ENCODE assay signal across 1 cellular context in the genomic region with DNA sequence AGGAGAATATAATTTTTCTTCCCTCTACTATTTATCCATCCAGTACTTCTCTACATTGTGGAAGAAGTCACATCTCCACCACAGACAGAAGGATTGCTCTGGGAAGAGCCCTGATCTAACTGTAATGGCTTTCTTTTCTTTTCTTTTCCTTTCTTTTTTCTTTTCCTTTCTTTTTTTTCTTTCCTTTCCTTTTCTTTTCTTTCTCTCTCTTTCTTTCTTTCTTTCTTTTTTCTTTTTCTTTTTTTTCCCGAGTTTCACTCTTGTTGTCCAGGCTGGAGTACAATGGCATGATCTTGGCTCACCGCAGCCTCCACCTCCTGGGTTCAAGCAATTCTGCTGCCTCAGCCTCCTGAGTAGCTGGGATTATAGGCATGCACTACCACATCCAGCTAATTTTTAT.
A peak's percentile ranks its signal among the peaks of the same experiment; 100 is the strongest.
TF ChIP-seq lines count a peak whose summit lies in the region.

No MANE protein-coding gene starts in this region.

TF ChIP-seq in K562, 482 proteins besides CTCF, POLR2A, EP300 and RAD21:
- TF ChIP-seq, protein P1, sequence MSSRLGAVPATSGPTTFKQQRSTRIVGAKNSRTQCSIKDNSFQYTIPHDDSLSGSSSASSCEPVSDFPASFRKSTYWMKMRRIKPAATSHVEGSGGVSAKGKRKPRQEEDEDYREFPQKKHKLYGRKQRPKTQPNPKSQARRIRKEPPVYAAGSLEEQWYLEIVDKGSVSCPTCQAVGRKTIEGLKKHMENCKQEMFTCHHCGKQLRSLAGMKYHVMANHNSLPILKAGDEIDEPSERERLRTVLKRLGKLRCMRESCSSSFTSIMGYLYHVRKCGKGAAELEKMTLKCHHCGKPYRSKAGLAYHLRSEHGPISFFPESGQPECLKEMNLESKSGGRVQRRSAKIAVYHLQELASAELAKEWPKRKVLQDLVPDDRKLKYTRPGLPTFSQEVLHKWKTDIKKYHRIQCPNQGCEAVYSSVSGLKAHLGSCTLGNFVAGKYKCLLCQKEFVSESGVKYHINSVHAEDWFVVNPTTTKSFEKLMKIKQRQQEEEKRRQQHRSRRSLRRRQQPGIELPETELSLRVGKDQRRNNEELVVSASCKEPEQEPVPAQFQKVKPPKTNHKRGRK (tag; IDR thresholded peaks at IDR 0.05), result peak; percentile 95
